ENCODE assay signal across 1 cellular context in the genomic region with DNA sequence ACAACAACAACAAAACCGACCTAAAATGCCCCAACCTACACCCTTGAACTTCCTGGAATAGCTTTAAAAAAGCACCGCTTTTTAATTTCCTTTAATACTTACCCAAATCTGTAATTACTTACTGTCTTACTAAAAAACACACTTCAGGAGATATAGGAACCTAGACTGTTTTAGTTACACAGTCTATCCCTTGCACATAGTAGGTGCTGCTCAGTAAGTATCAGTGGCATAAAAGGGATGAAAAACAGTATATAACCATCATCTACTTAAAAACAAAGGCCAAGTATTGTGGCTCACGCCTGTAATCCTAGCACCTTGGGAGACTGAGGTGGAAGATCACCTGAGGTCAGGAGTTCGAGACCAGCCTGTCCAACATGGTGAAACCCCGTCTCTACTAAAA.
TF ChIP-seq lines count a peak whose summit lies in the region.

No MANE protein-coding gene starts in this region.

TF ChIP-seq in K562, 482 proteins besides CTCF, POLR2A, EP300 and RAD21:
- peak; percentile 88 for TF ChIP-seq ZKSCAN1 (IDR thresholded peaks at IDR 0.05; ENCODE audit: low read depth, low read length)
- no peak for TF ChIP-seq PHB2 (IDR thresholded peaks at IDR 0.05; ENCODE audit: low read depth)
